Comparison of ENCODE assay signal across 16 cellular contexts in the genomic region with DNA sequence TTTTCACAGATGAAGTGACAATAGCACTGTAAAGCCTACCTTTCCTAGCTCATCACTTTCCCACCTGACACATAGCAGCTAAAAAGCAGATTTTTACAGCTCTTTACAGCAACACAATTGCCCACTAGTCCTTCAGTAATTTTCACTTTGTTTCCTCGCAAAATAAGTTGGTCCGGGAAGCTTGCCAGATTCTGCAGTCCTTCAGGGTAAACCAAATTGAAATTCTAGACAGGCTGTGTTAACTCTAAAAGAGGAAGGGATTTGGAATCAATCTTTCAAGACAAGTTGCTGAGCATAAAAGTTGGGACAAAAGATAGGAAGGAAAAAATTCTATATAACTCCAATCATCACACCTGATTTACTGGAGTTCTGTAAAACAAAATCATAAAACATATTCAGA. TPM values are rescaled to one million over a fixed set of nuclear protein-coding genes. Genes with fewer than 3 reads are reported as not detected.
A peak's percentile ranks its signal among the peaks of the same experiment; 100 is the strongest.
DNase-seq lines count a peak whose midpoint lies in the region; FAIRE-seq and TF ChIP-seq lines count a peak whose summit lies in the region.
"Had no signal": no experiment of that assay in that cellular context is flagged by ENCODE, and none has a peak within 500 bp of the region (broad histone marks: within the 10 kb centered on the region; RNA-seq: fewer than 3 reads in every experiment).

No MANE protein-coding gene starts in this region.

- peak overlapping the region; percentile 42 for H3K4me2 ChIP-seq in astrocyte (ENCODE audit: low read length)
- H3K4me2 ChIP-seq: A549 had no signal

- no peaks in the 10 kb centered on the region for H3K9me3 ChIP-seq in astrocyte (ENCODE audit: insufficient read depth, low read depth, low read length)
- H3K9me3 ChIP-seq in vagina: no peaks in the 10 kb centered on the region
- H3K9me3 ChIP-seq: A549, colonic mucosa, lower lobe of right lung had no signal

- H2AFZ ChIP-seq in astrocyte (ENCODE audit: low read depth, low read length): no peak overlapping the region

- no peaks in the 10 kb centered on the region for H3K36me3 Mint-ChIP-seq in astrocyte (ENCODE audit: low read depth, unreplicated experiment)

- H3K4me1 ChIP-seq in astrocyte (ENCODE audit: insufficient read depth, low read length) (peaks cover 2% of the 10 kb centered on the region), vagina (peaks cover 41% of the 10 kb centered on the region)
- H3K4me1 ChIP-seq: colonic mucosa had no signal

- H3K27me3 ChIP-seq in astrocyte (ENCODE audit: insufficient read depth, low read length) (no peaks in the 10 kb centered on the region), vagina (no peaks in the 10 kb centered on the region)
- H3K27me3 ChIP-seq: colonic mucosa had no signal

- H4K20me1 ChIP-seq in astrocyte (ENCODE audit: insufficient read depth, low read length): no peaks in the 10 kb centered on the region

- H3K4me3 ChIP-seq in astrocyte (ENCODE audit: insufficient read depth, low read depth, low read length) (no peak overlapping the region), vagina (no peak overlapping the region)
- H3K4me3 ChIP-seq: A549, colonic mucosa, lower lobe of right lung had no signal

- H3K9me3 Mint-ChIP-seq in astrocyte (ENCODE audit: unreplicated experiment): no peaks in the 10 kb centered on the region

- peak; percentile 58 for FAIRE-seq in astrocyte (lab: Jason Lieb, UNC)
- FAIRE-seq in D721Med (lab: Jason Lieb, UNC): no peak
- FAIRE-seq: A549 had no signal

- H3K27ac Mint-ChIP-seq in astrocyte (ENCODE audit: unreplicated experiment): no peak overlapping the region
- H3K27ac Mint-ChIP-seq: activated naive CD4-positive, alpha-beta T cell treated with anti-CD3 and anti-CD28 coated beads for 36 hours had no signal

- H3K36me3 ChIP-seq in astrocyte (ENCODE audit: insufficient read depth, low read length): no peaks in the 10 kb centered on the region
- H3K36me3 ChIP-seq in vagina: no peaks in the 10 kb centered on the region
- H3K36me3 ChIP-seq: colonic mucosa, lower lobe of right lung had no signal

- TF ChIP-seq POLR2A in vagina (IDR thresholded peaks at IDR 0.05): no peak

- DNase-seq in NCI-H748 (lab: John Stamatoyannopoulos, UW; ENCODE audit: unreplicated experiment) (peak; percentile 24), NCI-H748 treated with DMSO at 0.1 percent for 48 hours (lab: John Stamatoyannopoulos, UW) (no peak), astrocyte (ENCODE audit: low read depth) (peak; percentile 41), hippocampal formation (lab: John Stamatoyannopoulos, UW) (peak; percentile 16 to 31), vagina (ENCODE audit: extremely low spot score in 2 of 2) (no peak), D721Med (ENCODE audit: insufficient read length, low spot score) (no peak), kidney glomerular epithelial cell (lab: John Stamatoyannopoulos, UW) (no peak), mesenteric fat pad (ENCODE audit: low spot score) (no peak)
- DNase-seq: activated naive CD4-positive, alpha-beta T cell treated with anti-CD3 and anti-CD28 coated beads for 36 hours; colonic mucosa; lower lobe of right lung; T-helper 9 cell had no signal

- TF ChIP-seq CTCF in astrocyte (IDR thresholded peaks at IDR 0.05; ENCODE audit: insufficient read depth, low read depth, low read length) (no peak), vagina (IDR thresholded peaks at IDR 0.05) (no peak), D721Med (IDR thresholded peaks at IDR 0.05; ENCODE audit: insufficient read depth, missing control alignments) (no peak)

- no peak overlapping the region for H3K4me3 Mint-ChIP-seq in astrocyte (ENCODE audit: unreplicated experiment)
- H3K4me3 Mint-ChIP-seq: activated naive CD4-positive, alpha-beta T cell treated with anti-CD3 and anti-CD28 coated beads for 36 hours had no signal

- H3K79me2 ChIP-seq in astrocyte (ENCODE audit: insufficient read depth, low read length): no peaks in the 10 kb centered on the region

- peaks cover 3% of the 10 kb centered on the region for H3K27me3 Mint-ChIP-seq in astrocyte (ENCODE audit: low read depth, unreplicated experiment)

- H3K4me1 Mint-ChIP-seq in astrocyte (ENCODE audit: low read depth, unreplicated experiment): peaks cover 14% of the 10 kb centered on the region

- intact Hi-C loops in vagina (cut with DNase I): no loop called here

- H3K27ac ChIP-seq in astrocyte (ENCODE audit: low read depth, low read length) (no peak overlapping the region), vagina (peak overlapping the region; percentile 46)
- H3K27ac ChIP-seq: A549, colonic mucosa, lower lobe of right lung, RWPE1 had no signal

- H3K9ac ChIP-seq in astrocyte (ENCODE audit: low read length): no peak overlapping the region

RNA-seq across cellular contexts. Expression of a gene that starts 8.7 kb away (rescaled TPM):
- total RNA-seq in astrocyte (not detected in 2 replicates), vagina (12.0 TPM), mesenteric fat pad (1.8 TPM)
- total RNA-seq: activated naive CD4-positive, alpha-beta T cell treated with anti-CD3 and anti-CD28 coated beads for 36 hours; glomerular endothelial cell; NCI-H460 had no signal

RNA-seq across cellular contexts. Expression of a gene that starts 33.2 kb away (rescaled TPM):
- total RNA-seq in astrocyte (14.0 and 16.0 TPM in 2 replicates), vagina (33.1 TPM), mesenteric fat pad (14.3 TPM)
- total RNA-seq: activated naive CD4-positive, alpha-beta T cell treated with anti-CD3 and anti-CD28 coated beads for 36 hours had no signal

Comparison
In these comparisons a context has a peak if more than half of its experiments do, and no peak if none do; other contexts are left out.
1. DNase-seq: peak in NCI-H748 (single experiment), astrocyte (single experiment) and hippocampal formation (2 of 2); none in NCI-H748 treated with DMSO at 0.1 percent for 48 hours (single experiment), vagina (0 of 2), D721Med (single experiment), kidney glomerular epithelial cell (single experiment) and mesenteric fat pad (single experiment).